16 cellular contexts compared by ENCODE assay signal in the genomic region with DNA sequence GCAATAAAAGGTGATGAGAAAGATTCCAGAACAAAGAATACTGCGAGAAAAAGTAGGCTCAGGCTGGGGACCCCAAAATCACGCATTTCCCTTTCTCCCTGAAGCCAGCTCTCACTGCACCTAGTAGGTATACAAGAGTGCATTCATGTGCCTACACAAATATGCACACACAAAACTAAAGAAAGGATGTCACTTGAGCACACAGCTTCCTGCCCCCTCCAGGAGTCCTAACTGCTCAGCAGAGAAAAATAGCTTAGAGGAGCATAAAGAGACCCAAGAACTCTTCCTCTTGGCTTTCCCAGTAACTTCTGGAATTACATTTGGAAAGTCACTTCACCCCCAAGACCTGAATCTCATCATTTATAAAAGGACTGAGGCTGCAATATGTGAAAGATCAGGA.
"Had no signal": no experiment of that assay in that cellular context is flagged by ENCODE, and none has a peak within 500 bp of the region (broad histone marks: within the 10 kb centered on the region; RNA-seq: fewer than 3 reads in every experiment).

No MANE protein-coding gene starts in this region.

- H3K27ac ChIP-seq: gastrocnemius medialis, heart right ventricle, prostate gland, right lobe of liver, spleen, upper lobe of left lung had no signal

- H3K27me3 Mint-ChIP-seq: stimulated activated naive B cell treated with anti-CD40 and anti-IgM and Interleukin-4, amounts not matched to agents 10 μg/mL and 1 μg/mL and 100 μg/mL, for 72 hours had no signal

- H3K4me3 Mint-ChIP-seq: mesothelial cell of epicardium; stimulated activated naive B cell treated with anti-CD40 and anti-IgM and Interleukin-4, amounts not matched to agents 10 μg/mL and 1 μg/mL and 100 μg/mL, for 72 hours had no signal

- H3K27ac Mint-ChIP-seq: activated naive CD4-positive, alpha-beta T cell treated with anti-CD3 and anti-CD28 coated beads, Interleukin-2, amount 50 U/mL, for 72 hours; mesothelial cell of epicardium had no signal

- H3K36me3 ChIP-seq: gastrocnemius medialis, heart right ventricle, prostate gland, right lobe of liver, upper lobe of left lung had no signal

- DNase-seq: activated CD4-positive, alpha-beta T cell treated with anti-CD3 and anti-CD28 coated beads for 48 hours; activated T-cell treated with anti-CD3 and anti-CD28 coated beads for 4 hours; aorta; gastrocnemius medialis; heart right ventricle; kidney glomerular epithelial cell; nucleus accumbens; right lobe of liver; spleen; stimulated activated CD4-positive, alpha-beta T cell treated with anti-CD3 and anti-CD28 coated beads, Interleukin-2, amount 100 ng/mL, for 24 hours; stimulated activated naive B cell treated with anti-CD40 and anti-IgM and Interleukin-4, amounts not matched to agents 10 μg/mL and 1 μg/mL and 100 μg/mL, for 72 hours; substantia nigra; upper lobe of left lung had no signal

- H3K27me3 ChIP-seq: gastrocnemius medialis, heart right ventricle, right lobe of liver, spleen, upper lobe of left lung had no signal

- H3K4me3 ChIP-seq: gastrocnemius medialis, heart right ventricle, prostate gland, right lobe of liver, spleen, upper lobe of left lung had no signal

- H3K9me3 ChIP-seq: gastrocnemius medialis, prostate gland, right lobe of liver, upper lobe of left lung had no signal

- ATAC-seq: activated naive CD4-positive, alpha-beta T cell treated with anti-CD3 and anti-CD28 coated beads, Interleukin-2, amount 50 U/mL, for 72 hours; gastrocnemius medialis; heart right ventricle; stimulated activated naive B cell treated with anti-CD40 and anti-IgM and Interleukin-4, amounts not matched to agents 10 μg/mL and 1 μg/mL and 100 μg/mL, for 72 hours had no signal

- H3K4me1 ChIP-seq: prostate gland had no signal
